In the genomic region with DNA sequence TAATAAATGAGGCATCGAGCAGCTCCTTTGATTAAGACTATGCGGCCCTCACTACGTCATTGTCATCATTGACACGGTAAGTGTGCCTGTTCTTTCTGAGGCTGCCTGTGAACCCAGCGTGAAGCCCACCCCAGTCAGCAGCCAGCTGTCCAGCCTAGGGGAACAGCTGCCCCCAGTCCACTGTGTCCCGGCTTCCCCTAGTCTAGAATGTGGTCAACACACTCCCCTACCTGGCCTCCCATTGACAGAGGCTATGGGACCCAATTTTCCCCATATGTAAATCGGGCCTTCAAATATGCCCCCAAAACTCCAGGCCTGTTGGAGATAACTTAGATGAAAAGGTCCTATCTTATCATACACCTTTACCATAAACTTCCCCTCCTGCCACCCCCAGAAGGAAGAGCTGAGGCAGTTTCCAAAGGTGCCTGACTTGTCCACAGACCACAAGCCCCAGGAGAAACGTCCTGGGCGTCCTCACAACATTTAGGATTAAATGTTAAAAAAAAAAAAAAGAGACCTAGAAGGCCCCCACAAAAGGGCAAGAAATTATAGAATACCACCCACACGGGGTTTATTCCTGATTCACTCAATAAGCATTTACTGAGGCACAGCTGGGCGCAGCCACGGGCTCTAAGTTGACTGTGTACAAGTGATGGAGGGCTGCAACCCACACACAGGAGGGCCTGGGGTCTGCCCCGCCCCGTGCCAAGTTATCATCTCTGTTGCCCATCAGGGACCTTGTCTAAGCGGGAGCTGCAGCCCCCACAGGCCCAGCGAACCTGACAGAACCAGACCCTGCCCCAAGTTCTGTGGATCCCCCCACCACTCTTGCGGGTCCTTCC, we compare ENCODE assay signal across 1 cellular context.
TF ChIP-seq lines count a peak whose summit lies in the region.

No MANE protein-coding gene starts in this region.

TF ChIP-seq in neural cell, 6 proteins besides CTCF, POLR2A, EP300 and RAD21 (continued from another document):
- TF ChIP-seq, protein P1, sequence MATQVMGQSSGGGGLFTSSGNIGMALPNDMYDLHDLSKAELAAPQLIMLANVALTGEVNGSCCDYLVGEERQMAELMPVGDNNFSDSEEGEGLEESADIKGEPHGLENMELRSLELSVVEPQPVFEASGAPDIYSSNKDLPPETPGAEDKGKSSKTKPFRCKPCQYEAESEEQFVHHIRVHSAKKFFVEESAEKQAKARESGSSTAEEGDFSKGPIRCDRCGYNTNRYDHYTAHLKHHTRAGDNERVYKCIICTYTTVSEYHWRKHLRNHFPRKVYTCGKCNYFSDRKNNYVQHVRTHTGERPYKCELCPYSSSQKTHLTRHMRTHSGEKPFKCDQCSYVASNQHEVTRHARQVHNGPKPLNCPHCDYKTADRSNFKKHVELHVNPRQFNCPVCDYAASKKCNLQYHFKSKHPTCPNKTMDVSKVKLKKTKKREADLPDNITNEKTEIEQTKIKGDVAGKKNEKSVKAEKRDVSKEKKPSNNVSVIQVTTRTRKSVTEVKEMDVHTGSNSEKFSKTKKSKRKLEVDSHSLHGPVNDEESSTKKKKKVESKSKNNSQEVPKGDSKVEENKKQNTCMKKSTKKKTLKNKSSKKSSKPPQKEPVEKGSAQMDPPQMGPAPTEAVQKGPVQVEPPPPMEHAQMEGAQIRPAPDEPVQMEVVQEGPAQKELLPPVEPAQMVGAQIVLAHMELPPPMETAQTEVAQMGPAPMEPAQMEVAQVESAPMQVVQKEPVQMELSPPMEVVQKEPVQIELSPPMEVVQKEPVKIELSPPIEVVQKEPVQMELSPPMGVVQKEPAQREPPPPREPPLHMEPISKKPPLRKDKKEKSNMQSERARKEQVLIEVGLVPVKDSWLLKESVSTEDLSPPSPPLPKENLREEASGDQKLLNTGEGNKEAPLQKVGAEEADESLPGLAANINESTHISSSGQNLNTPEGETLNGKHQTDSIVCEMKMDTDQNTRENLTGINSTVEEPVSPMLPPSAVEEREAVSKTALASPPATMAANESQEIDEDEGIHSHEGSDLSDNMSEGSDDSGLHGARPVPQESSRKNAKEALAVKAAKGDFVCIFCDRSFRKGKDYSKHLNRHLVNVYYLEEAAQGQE (IDR thresholded peaks at IDR 0.05; ENCODE audit: borderline replicate concordance), result no peak
- TF ChIP-seq SMC3 (conservative IDR thresholded peaks at IDR 0.05; ENCODE audit: poor library complexity) (no peak), TAF1 (IDR thresholded peaks at IDR 0.05; ENCODE audit: low read depth) (no peak), POLR2AphosphoS5 (IDR thresholded peaks at IDR 0.05) (no peak)
